In the genomic region with DNA sequence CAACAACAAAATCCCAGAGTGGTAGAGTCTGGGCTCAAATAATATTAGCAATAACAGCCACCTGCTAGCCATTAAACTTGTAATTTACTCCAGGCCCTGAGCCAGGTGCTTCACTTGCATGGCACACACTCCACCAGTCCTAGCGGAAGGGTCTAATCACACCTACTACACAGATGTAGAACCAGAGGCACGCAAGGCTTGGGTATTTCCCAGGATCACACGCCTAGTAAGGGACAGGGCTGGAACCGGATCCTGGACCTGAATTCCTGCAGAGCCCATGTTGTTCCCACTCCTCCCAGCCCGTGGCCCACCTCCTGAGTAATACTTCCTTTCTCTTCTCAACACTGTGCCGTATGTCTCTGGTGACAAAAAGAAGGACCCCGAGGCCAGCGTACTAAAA, we compare ENCODE assay signal across 22 cellular contexts. TPM values are rescaled to one million over a fixed set of nuclear protein-coding genes. Genes with fewer than 3 reads are reported as not detected.
"Had no signal": no experiment of that assay in that cellular context is flagged by ENCODE, and none has a peak within 500 bp of the region (broad histone marks: within the 10 kb centered on the region; RNA-seq: fewer than 3 reads in every experiment).

No MANE protein-coding gene starts in this region.

- H3K4me3 ChIP-seq: coronary artery, PC-9 had no signal

- H2AFZ ChIP-seq: PC-9 had no signal

- H3K4me2 ChIP-seq: PC-9 had no signal

- ATAC-seq: activated CD8-positive, alpha-beta T cell treated with anti-CD3 and anti-CD28 coated beads, Interleukin-2, amount 10 ng/mL, durations not matched to agents 7 days and 5 days; T-helper 17 cell; WTC11 had no signal

- H3K27ac ChIP-seq: coronary artery, PC-9 had no signal

- DNase-seq: activated CD4-positive, alpha-beta T cell treated with anti-CD3 and anti-CD28 coated beads for 48 hours; activated CD4-positive, alpha-beta T cell treated with anti-CD3 and anti-CD28 coated beads, Interleukin-2, amount 50 U/mL, for 4 hours; activated CD4-positive, CD25-positive, alpha-beta regulatory T cell treated with anti-CD3 and anti-CD28 coated beads, Interleukin-2, amount 50 U/mL, for 72 hours; activated CD8-positive, alpha-beta memory T cell treated with anti-CD3 and anti-CD28 coated beads, Interleukin-2, amount 50 U/mL, for 48 hours; activated CD8-positive, alpha-beta T cell treated with anti-CD3 and anti-CD28 coated beads, Interleukin-2, amount 10 ng/mL, durations not matched to agents 7 days and 5 days; activated naive CD4-positive, alpha-beta T cell treated with anti-CD3 and anti-CD28 coated beads, Interleukin-2, amount 50 U/mL, for 16 hours; activated T-cell treated with anti-CD3 and anti-CD28 coated beads, Interleukin-2, amount 50 U/mL, for 1 hour; aorta; central memory CD4-positive, alpha-beta T cell; Kasumi-1; KBM-7; NCI-H1048; NCI-H345; NCI-H510A; PC-9; SHP77 treated with DMSO at 0.1 percent for 48 hours; T-helper 17 cell; T-helper 9 cell had no signal

RNA-seq across cellular contexts. Expression of a gene that starts 5.7 kb away (rescaled TPM):
- total RNA-seq: activated CD8-positive, alpha-beta T cell treated with anti-CD3 and anti-CD28 coated beads, Interleukin-2, amount 10 ng/mL, durations not matched to agents 7 days and 5 days; aorta; bronchial epithelial cell; chondrocyte; PC-9; T-helper 17 cell; WTC11 had no signal
